ENCODE assay signal across 8 cellular contexts in genomic region chr7:102291056-102291915, GRCh38. TPM values are rescaled to one million over a fixed set of nuclear protein-coding genes. Genes with fewer than 3 reads are reported as not detected.
DNase-seq lines count a peak whose midpoint lies in the region; ATAC-seq and TF ChIP-seq lines count a peak whose summit lies in the region.
"Had no signal": no experiment of that assay in that cellular context is flagged by ENCODE, and none has a peak within 500 bp of the region (broad histone marks: within the 10 kb centered on the region; RNA-seq: fewer than 3 reads in every experiment).

No MANE protein-coding gene starts in this region.

- H3K36me3 ChIP-seq in NT2/D1 (ENCODE audit: insufficient read depth, insufficient read length, low read length) = no peaks in the 10 kb centered on the region
- H3K36me3 ChIP-seq in SJCRH30 = no peaks in the 10 kb centered on the region; the same call in 1 of the 2 replicates
- H3K36me3 ChIP-seq: HAP-1 had no signal

- H3K4me1 ChIP-seq in NT2/D1 (ENCODE audit: insufficient read depth, insufficient read length) (peaks cover 30% of the 10 kb centered on the region), SJCRH30 (peaks cover 5% of the 10 kb centered on the region; the same call in 1 of the 2 replicates)

- H3K4me3 Mint-ChIP-seq in neural crest cell (peak overlapping the region; percentile 51), CD14-positive monocyte (peak overlapping the region in 1 of 2 donors; percentile 41)

- H3K27me3 ChIP-seq in NT2/D1 (ENCODE audit: insufficient read depth, insufficient read length) = no peaks in the 10 kb centered on the region
- H3K27me3 ChIP-seq in SJCRH30 = no peaks in the 10 kb centered on the region

- intact Hi-C loops in CD14-positive monocyte (cut with micrococcal nuclease) = no loop called here

- H3K9ac ChIP-seq in NT2/D1 (ENCODE audit: insufficient read length, low read depth) = peak overlapping the region; percentile 5

- H3K4me1 Mint-ChIP-seq in neural crest cell (peaks cover 25% of the 10 kb centered on the region), CD14-positive monocyte (peaks cover 35% of the 10 kb centered on the region)

- H3K9me3 Mint-ChIP-seq in neural crest cell (no peaks in the 10 kb centered on the region), CD14-positive monocyte (no peaks in the 10 kb centered on the region)

- H3K9me3 ChIP-seq in NT2/D1 (ENCODE audit: insufficient read depth, low read length) (no peaks in the 10 kb centered on the region), SJCRH30 (replicated peaks) (no peaks in the 10 kb centered on the region)
- H3K9me3 ChIP-seq: HAP-1 had no signal

- ATAC-seq in GM18861 (IDR thresholded peaks at IDR 0.05; ENCODE audit: unreplicated experiment) (peak; percentile 33), GM21619 (IDR thresholded peaks at IDR 0.05; ENCODE audit: unreplicated experiment) (peak; percentile 34), HG03097 (IDR thresholded peaks at IDR 0.05; ENCODE audit: low FRiP score, unreplicated experiment) (no peak)

- H3K36me3 Mint-ChIP-seq in neural crest cell (ENCODE audit: low read depth) (no peaks in the 10 kb centered on the region), CD14-positive monocyte (peaks cover 10 to 18% of the 10 kb centered on the region in 2 donors)

- DNase-seq in NT2/D1 (ENCODE audit: low read depth, low spot score) = no peak
- DNase-seq in neural crest cell (ENCODE audit: low read depth, low spot score) = no peak
- no peak for DNase-seq in SJCRH30
- no peak for DNase-seq in CD14-positive monocyte (ENCODE audit: low spot score)

- no peak overlapping the region for H3K27ac ChIP-seq in SJCRH30

- H3K27me3 Mint-ChIP-seq in neural crest cell (ENCODE audit: low read depth) = no peaks in the 10 kb centered on the region
- H3K27me3 Mint-ChIP-seq in CD14-positive monocyte (ENCODE audit: low read depth in 3 of 3) = no peaks in the 10 kb centered on the region

- H3K4me3 ChIP-seq in NT2/D1 (ENCODE audit: insufficient read length, low read depth) = no peak overlapping the region
- H3K4me3 ChIP-seq in SJCRH30 = no peak overlapping the region
- H3K4me3 ChIP-seq: HAP-1 had no signal

- no peak overlapping the region for H3K27ac Mint-ChIP-seq in neural crest cell (ENCODE audit: unreplicated experiment)
- H3K27ac Mint-ChIP-seq in CD14-positive monocyte = no peak overlapping the region

- no peak for TF ChIP-seq CTCF in neural crest cell (conservative IDR thresholded peaks at IDR 0.05)
- no peak for TF ChIP-seq CTCF in CD14-positive monocyte (IDR thresholded peaks at IDR 0.05)

RNA-seq across cellular contexts. Expression of gene SH2B2, which starts 4.6 kb away (rescaled TPM):
- 13.3 and 16.4 TPM in 2 replicates for total RNA-seq in neural crest cell
- total RNA-seq in SJCRH30 (2014; rRNA removed; shearing (Covaris generic)) = 12.3 and 13.4 TPM in 2 replicates
- polyA plus RNA-seq in CD14-positive monocyte = 1 to 10 TPM; 3.8 to 4.7 TPM
